Comparison of ENCODE assay signal across 8 cellular contexts in the genomic region with DNA sequence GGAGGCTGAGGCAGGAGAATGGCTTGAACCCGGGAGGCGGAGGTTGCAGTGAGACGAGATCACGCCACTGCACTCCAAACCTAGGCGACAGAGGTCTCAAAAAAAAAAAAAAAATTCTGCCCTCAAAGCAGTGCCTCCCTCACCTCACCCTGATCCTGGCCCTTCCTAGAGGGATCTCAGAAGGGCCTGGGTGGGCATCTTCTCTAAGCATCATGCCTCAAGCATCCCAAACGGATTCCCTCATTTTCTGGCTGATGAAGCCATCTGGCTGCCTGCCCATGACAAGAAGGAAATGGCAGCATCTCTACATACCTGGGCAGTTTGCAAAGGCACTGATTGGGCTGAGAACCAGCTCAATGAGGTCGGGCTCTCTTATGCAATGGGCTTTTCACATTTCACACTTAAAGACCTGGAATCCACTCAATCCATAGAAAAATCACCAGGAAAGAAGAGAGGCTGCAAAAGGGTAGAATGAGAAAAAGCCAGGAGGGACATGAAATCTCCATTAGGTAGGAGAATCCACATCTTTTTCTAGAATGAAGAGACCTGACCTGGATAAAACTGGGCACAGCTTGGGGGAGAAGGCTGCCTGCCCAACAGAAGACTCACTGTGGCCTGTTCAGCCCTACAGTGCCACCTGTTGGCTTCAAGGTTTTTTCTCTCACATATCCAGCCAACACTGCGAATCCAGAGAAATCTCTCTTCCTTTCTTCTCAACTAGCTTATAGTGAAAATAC. TPM values are rescaled to one million over a fixed set of nuclear protein-coding genes. Genes with fewer than 3 reads are reported as not detected.
DNase-seq lines count a peak whose midpoint lies in the region; ATAC-seq and TF ChIP-seq lines count a peak whose summit lies in the region.

No MANE protein-coding gene starts in this region.

- no peaks in the 10 kb centered on the region for H3K4me1 Mint-ChIP-seq in activated T-cell treated with anti-CD3 and anti-CD28 coated beads, Interleukin-2, amount 50 U/mL, for 4 hours (ENCODE audit: low read depth)
- H3K4me1 Mint-ChIP-seq in activated CD4-positive, alpha-beta memory T cell treated with anti-CD3 and anti-CD28 coated beads for 36 hours (ENCODE audit: low read depth) = peaks cover 15% of the 10 kb centered on the region
- peaks cover 5% of the 10 kb centered on the region for H3K4me1 Mint-ChIP-seq in stimulated activated effector memory CD8-positive, alpha-beta T cell treated with anti-CD3 and anti-CD28 coated beads, Interleukin-12 subunit alpha, Interleukin-12 subunit beta, amount 100 ng/mL, for 72 hours

- peaks cover 8% of the 10 kb centered on the region for H3K27me3 Mint-ChIP-seq in activated T-cell treated with anti-CD3 and anti-CD28 coated beads, Interleukin-2, amount 50 U/mL, for 4 hours (ENCODE audit: low read depth)
- peaks cover 14% of the 10 kb centered on the region for H3K27me3 Mint-ChIP-seq in activated CD4-positive, alpha-beta memory T cell treated with anti-CD3 and anti-CD28 coated beads for 36 hours

- H3K9me3 Mint-ChIP-seq in activated T-cell treated with anti-CD3 and anti-CD28 coated beads, Interleukin-2, amount 50 U/mL, for 4 hours = no peaks in the 10 kb centered on the region
- H3K9me3 Mint-ChIP-seq in activated CD4-positive, alpha-beta memory T cell treated with anti-CD3 and anti-CD28 coated beads for 36 hours = no peaks in the 10 kb centered on the region
- H3K9me3 Mint-ChIP-seq in stimulated activated effector memory CD8-positive, alpha-beta T cell treated with anti-CD3 and anti-CD28 coated beads, Interleukin-12 subunit alpha, Interleukin-12 subunit beta, amount 100 ng/mL, for 72 hours = no peaks in the 10 kb centered on the region

- TF ChIP-seq CTCF in right atrium auricular region (IDR thresholded peaks at IDR 0.05) = peak; percentile 12 to 59

- intact Hi-C loops in activated CD4-positive, alpha-beta memory T cell treated with anti-CD3 and anti-CD28 coated beads for 36 hours (cut with micrococcal nuclease) = loop anchor here (1.0 to 10.0 kb wide), 4 partner anchors 28 to 608 kb away; no protein-coding TSS in a partner anchor

- DNase-seq in activated T-cell treated with anti-CD3 and anti-CD28 coated beads, Interleukin-2, amount 50 U/mL, for 4 hours = no peak
- DNase-seq in activated T-cell treated with anti-CD3 and anti-CD28 coated beads for 4 hours = no peak
- peak; percentile 58 for DNase-seq in LHCN-M2 (ENCODE audit: low read depth)
- peak; percentile 56 for DNase-seq in activated CD4-positive, alpha-beta memory T cell treated with anti-CD3 and anti-CD28 coated beads for 36 hours
- DNase-seq in right atrium auricular region (ENCODE audit: low spot score) = peak; percentile 55
- no peak for DNase-seq in stimulated activated effector memory CD8-positive, alpha-beta T cell treated with anti-CD3 and anti-CD28 coated beads, Interleukin-12 subunit alpha, Interleukin-12 subunit beta, amount 100 ng/mL, for 72 hours (ENCODE audit: low spot score in 2 of 2)

- H3K9me3 ChIP-seq in right atrium auricular region = no peaks in the 10 kb centered on the region

- no peak overlapping the region for H3K4me3 ChIP-seq in right atrium auricular region

- H3K36me3 Mint-ChIP-seq in activated T-cell treated with anti-CD3 and anti-CD28 coated beads, Interleukin-2, amount 50 U/mL, for 4 hours (ENCODE audit: insufficient read depth) = no peaks in the 10 kb centered on the region
- no peaks in the 10 kb centered on the region for H3K36me3 Mint-ChIP-seq in activated CD4-positive, alpha-beta memory T cell treated with anti-CD3 and anti-CD28 coated beads for 36 hours
- no peaks in the 10 kb centered on the region for H3K36me3 Mint-ChIP-seq in stimulated activated effector memory CD8-positive, alpha-beta T cell treated with anti-CD3 and anti-CD28 coated beads, Interleukin-12 subunit alpha, Interleukin-12 subunit beta, amount 100 ng/mL, for 72 hours

- peaks cover 80% of the 10 kb centered on the region for H3K36me3 ChIP-seq in right atrium auricular region

- H3K4me1 ChIP-seq in right atrium auricular region = peaks cover 0 to 19% of the 10 kb centered on the region in 2 donors

- no peak overlapping the region for H3K27ac ChIP-seq in right atrium auricular region

- no peak overlapping the region for H3K4me3 Mint-ChIP-seq in activated T-cell treated with anti-CD3 and anti-CD28 coated beads, Interleukin-2, amount 50 U/mL, for 4 hours
- H3K4me3 Mint-ChIP-seq in activated CD4-positive, alpha-beta memory T cell treated with anti-CD3 and anti-CD28 coated beads for 36 hours = no peak overlapping the region
- no peak overlapping the region for H3K4me3 Mint-ChIP-seq in stimulated activated effector memory CD8-positive, alpha-beta T cell treated with anti-CD3 and anti-CD28 coated beads, Interleukin-12 subunit alpha, Interleukin-12 subunit beta, amount 100 ng/mL, for 72 hours

- CTCF ChIA-PET in activated CD4-positive, alpha-beta memory T cell treated with anti-CD3 and anti-CD28 coated beads for 36 hours (lab: Charles Lee) = interaction anchor here (0.6 to 9.8 kb wide), 32 partner anchors 9 to 617 kb away, joined by 3 to 218 read pairs (median 4); a partner anchor contains a TSS

- H3K27me3 ChIP-seq in right atrium auricular region = no peaks in the 10 kb centered on the region

- ATAC-seq in activated T-cell treated with anti-CD3 and anti-CD28 coated beads, Interleukin-2, amount 50 U/mL, for 4 hours = peak; percentile 66 to 68
- ATAC-seq in stimulated activated effector memory CD8-positive, alpha-beta T cell treated with anti-CD3 and anti-CD28 coated beads, Interleukin-12 subunit alpha, Interleukin-12 subunit beta, amount 100 ng/mL, for 72 hours = peak; percentile 61
- ATAC-seq in HG03460 (IDR thresholded peaks at IDR 0.05; ENCODE audit: unreplicated experiment) (no peak), HG03469 (IDR thresholded peaks at IDR 0.05; ENCODE audit: unreplicated experiment) (no peak)

- POLR2A ChIA-PET in activated CD4-positive, alpha-beta memory T cell treated with anti-CD3 and anti-CD28 coated beads for 36 hours (lab: Charles Lee) = no interaction called here

- no peak overlapping the region for H3K27ac Mint-ChIP-seq in activated CD4-positive, alpha-beta memory T cell treated with anti-CD3 and anti-CD28 coated beads for 36 hours
- H3K27ac Mint-ChIP-seq in stimulated activated effector memory CD8-positive, alpha-beta T cell treated with anti-CD3 and anti-CD28 coated beads, Interleukin-12 subunit alpha, Interleukin-12 subunit beta, amount 100 ng/mL, for 72 hours = no peak overlapping the region

RNA-seq across cellular contexts. Expression of a gene that starts 48.1 kb away (rescaled TPM):
- total RNA-seq in activated T-cell treated with anti-CD3 and anti-CD28 coated beads, Interleukin-2, amount 50 U/mL, for 4 hours = 1 to 10 TPM in 2 of 3 donors, under 1 TPM in 1; 0.66 to 2.8 (median 1.2) TPM
- total RNA-seq in LHCN-M2 (2014; rRNA removed) (5.1 and 6.3 TPM in 2 replicates), right atrium auricular region (100 to 1,000 TPM; 126 to 130 TPM)
- polyA plus RNA-seq in LHCN-M2 (2012) = 167 TPM
- total RNA-seq in activated CD4-positive, alpha-beta memory T cell treated with anti-CD3 and anti-CD28 coated beads for 36 hours = under 1 TPM; 0.76 to 0.92 TPM

RNA-seq across cellular contexts. Expression of a gene that starts 48.7 kb away (rescaled TPM):
- not detected for total RNA-seq in activated T-cell treated with anti-CD3 and anti-CD28 coated beads, Interleukin-2, amount 50 U/mL, for 4 hours
- total RNA-seq in LHCN-M2 (2014; rRNA removed) (not detected in 2 replicates), right atrium auricular region (not detected)
- not detected for polyA plus RNA-seq in LHCN-M2 (2012)
- total RNA-seq in activated CD4-positive, alpha-beta memory T cell treated with anti-CD3 and anti-CD28 coated beads for 36 hours = not detected

Comparison
In these comparisons a context has a peak if more than half of its experiments do, and no peak if none do; other contexts are left out.
1. ATAC-seq: peak in activated T-cell treated with anti-CD3 and anti-CD28 coated beads, Interleukin-2, amount 50 U/mL, for 4 hours (2 of 2) and stimulated activated effector memory CD8-positive, alpha-beta T cell treated with anti-CD3 and anti-CD28 coated beads, Interleukin-12 subunit alpha, Interleukin-12 subunit beta, amount 100 ng/mL, for 72 hours (single experiment); none in HG03460 (single experiment) and HG03469 (single experiment).
2. DNase-seq: peak in LHCN-M2 (single experiment), activated CD4-positive, alpha-beta memory T cell treated with anti-CD3 and anti-CD28 coated beads for 36 hours (single experiment) and right atrium auricular region (single experiment); none in activated T-cell treated with anti-CD3 and anti-CD28 coated beads, Interleukin-2, amount 50 U/mL, for 4 hours (single experiment), activated T-cell treated with anti-CD3 and anti-CD28 coated beads for 4 hours (single experiment) and stimulated activated effector memory CD8-positive, alpha-beta T cell treated with anti-CD3 and anti-CD28 coated beads, Interleukin-12 subunit alpha, Interleukin-12 subunit beta, amount 100 ng/mL, for 72 hours (0 of 2).
3. RNA of a gene that starts 48.1 kb away (total RNA-seq): 126 to 130 TPM in right atrium auricular region; 5.1 to 6.3 TPM in LHCN-M2, 0.66 to 2.8 TPM in activated T-cell treated with anti-CD3 and anti-CD28 coated beads, Interleukin-2, amount 50 U/mL, for 4 hours and 0.76 to 0.92 TPM in activated CD4-positive, alpha-beta memory T cell treated with anti-CD3 and anti-CD28 coated beads for 36 hours; every median in the first group is over 10 times any median in the second.